In genomic region chr10:100838986-100839385, GRCh38 we compare ENCODE assay signal across 20 cellular contexts.
DNase-seq lines count a peak whose midpoint lies in the region; ATAC-seq, FAIRE-seq and TF ChIP-seq lines count a peak whose summit lies in the region.
"Had no signal": no experiment of that assay in that cellular context is flagged by ENCODE, and none has a peak within 500 bp of the region (broad histone marks: within the 10 kb centered on the region; RNA-seq: fewer than 3 reads in every experiment).

No MANE protein-coding gene starts in this region.

- ATAC-seq in activated CD8-positive, alpha-beta memory T cell treated with anti-CD3 and anti-CD28 coated beads, Interleukin-2, amount 10 ng/mL, durations not matched to agents 7 days and 5 days, result peak; percentile 65
- no peak for ATAC-seq in K562
- no peak for ATAC-seq in GM21737 (IDR thresholded peaks at IDR 0.05; ENCODE audit: unreplicated experiment)
- ATAC-seq in GM19397 (IDR thresholded peaks at IDR 0.05; ENCODE audit: unreplicated experiment), result no peak
- ATAC-seq: HCT116, Right ventricle myocardium inferior had no signal

- no peak for TF ChIP-seq CTCF in HEK293 (tag by site-specific recombination; IDR thresholded peaks at IDR 0.05)
- TF ChIP-seq CTCF in NB4 (IDR thresholded peaks at IDR 0.05; ENCODE audit: low read depth, low read length), result no peak
- no peak for TF ChIP-seq CTCF in K562 (IDR thresholded peaks at IDR 0.05 in 2 of 3, conservative IDR thresholded peaks at IDR 0.05 in 1 of 3; ENCODE audit: insufficient read depth in 2 of 3, low read depth in 1 of 3, low read length in 3 of 3)
- no peak for TF ChIP-seq CTCF in testis (IDR thresholded peaks at IDR 0.05)

- no peak for DNase-seq in activated CD8-positive, alpha-beta memory T cell treated with anti-CD3 and anti-CD28 coated beads, Interleukin-2, amount 10 ng/mL, durations not matched to agents 7 days and 5 days
- DNase-seq in activated CD8-positive, alpha-beta memory T cell treated with anti-CD3 and anti-CD28 coated beads, Interleukin-2, amount 50 U/mL, for 48 hours, result no peak
- DNase-seq in NB4 (ENCODE audit: low read depth) (peak; percentile 46), K562 (ENCODE audit: extremely low read depth in 1 of 4, low spot score in 3 of 4) (no peak), testis (no peak)
- DNase-seq: CD4-positive, CD25-positive, alpha-beta regulatory T cell; DMS79; MG63; NCI-H1417 treated with DMSO at 0.1 percent for 48 hours; NCI-H2081 treated with DMSO at 0.1 percent for 48 hours; NCI-H2227 treated with DMSO at 0.1 percent for 48 hours; NCI-H526 had no signal

- no peaks in the 10 kb centered on the region for H4K20me1 ChIP-seq in K562 (replicated peaks; ENCODE audit: control insufficient read depth, insufficient read depth, low read length)

- H3K4me1 ChIP-seq in HEK293 (ENCODE audit: control insufficient read depth, insufficient read depth, low read length), result no peaks in the 10 kb centered on the region
- H3K4me1 ChIP-seq in K562 (replicated peaks in 1 of 2; ENCODE audit: control insufficient read depth in 2 of 2, insufficient read depth in 2 of 2, low read length in 2 of 2), result no peaks in the 10 kb centered on the region
- no peaks in the 10 kb centered on the region for H3K4me1 ChIP-seq in testis

- CTCF ChIA-PET in activated CD8-positive, alpha-beta memory T cell treated with anti-CD3 and anti-CD28 coated beads, Interleukin-2, amount 10 ng/mL, durations not matched to agents 7 days and 5 days (lab: Charles Lee), result interaction anchor here (0.6 kb wide), 1 partner anchor 471 kb away, joined by 5 read pairs; no protein-coding TSS in a partner anchor
- CTCF ChIA-PET in HEK293 (lab: Yijun Ruan, JAX) (interaction anchor here (0.6 to 1.3 kb wide), 3 partner anchors 16 to 42 kb away, joined by 3 read pairs; no protein-coding TSS in a partner anchor), K562 (lab: Yijun Ruan, JAX; ENCODE audit: low intra/inter-chr PET ratio) (no interaction called here)

- POLR2A ChIA-PET in HEK293 (lab: Yijun Ruan, JAX) (no interaction called here), K562 (lab: Yijun Ruan, JAX) (interaction anchor here (0.7 to 0.8 kb wide), 2 partner anchors 20 to 778 kb away, joined by 3 read pairs; no protein-coding TSS in a partner anchor)

- no peak for TF ChIP-seq EP300 in K562 (IDR thresholded peaks at IDR 0.05; ENCODE audit: low read length)

- no peaks in the 10 kb centered on the region for H3K9me3 ChIP-seq in HEK293 (ENCODE audit: control insufficient read depth, insufficient read depth, low read depth, low read length)
- H3K9me3 ChIP-seq in K562 (replicated peaks; ENCODE audit: control insufficient read depth, insufficient read depth, low read depth, low read length), result no peaks in the 10 kb centered on the region
- no peaks in the 10 kb centered on the region for H3K9me3 ChIP-seq in testis
- H3K9me3 ChIP-seq: MG63 had no signal

- no peak for TF ChIP-seq RAD21 in K562 (CRISPR knock-in tag; conservative IDR thresholded peaks at IDR 0.05 in 1 of 2, IDR thresholded peaks at IDR 0.05 in 1 of 2)

- TF ChIP-seq POLR2A in NB4 (IDR thresholded peaks at IDR 0.05; ENCODE audit: extremely low read depth, insufficient read length) (no peak), K562 (conservative IDR thresholded peaks at IDR 0.05) (no peak), testis (IDR thresholded peaks at IDR 0.05) (no peak)

- 3% methylated on average over 3 of the region's 3 CpGs for WGBS in K562 (ENCODE audit: insufficient coverage, low coverage, missing lambda C conversion rate)
- WGBS in testis, 2 donors, result 76 to 77% methylated on average over 3 of the region's 3 CpGs

- H3K4me3 ChIP-seq in HEK293 (ENCODE audit: low read depth, low read length) (no peak overlapping the region), NB4 (ENCODE audit: low read depth, low read length) (no peak overlapping the region), K562 (no peak overlapping the region), testis (no peak overlapping the region)
- H3K4me3 ChIP-seq: MG63, SK-N-MC had no signal

- no peak overlapping the region for H3K9ac ChIP-seq in K562 (ENCODE audit: insufficient read depth in 1 of 2, low read depth in 2 of 2, low read length in 2 of 2)
- H3K9ac ChIP-seq: KMS-11 had no signal

- no peak overlapping the region for H3K4me3 Mint-ChIP-seq in activated CD8-positive, alpha-beta memory T cell treated with anti-CD3 and anti-CD28 coated beads, Interleukin-2, amount 10 ng/mL, durations not matched to agents 7 days and 5 days
- H3K4me3 Mint-ChIP-seq: CD4-positive, CD25-positive, alpha-beta regulatory T cell had no signal

- H3K27ac ChIP-seq in HEK293 (ENCODE audit: extremely low read depth, low read depth, low read length) (no peak overlapping the region), K562 (ENCODE audit: extremely low read depth, low read depth, low read length) (no peak overlapping the region), testis (no peak overlapping the region)
- H3K27ac ChIP-seq: KMS-11, SK-N-MC had no signal

- H3K36me3 ChIP-seq in HEK293 (ENCODE audit: control insufficient read depth in 2 of 2, insufficient read depth in 1 of 2, low read length in 2 of 2), result no peaks in the 10 kb centered on the region
- no peaks in the 10 kb centered on the region for H3K36me3 ChIP-seq in K562 (ENCODE audit: control insufficient read depth, insufficient read depth, low read length)
- no peaks in the 10 kb centered on the region for H3K36me3 ChIP-seq in testis (ENCODE audit: low read depth, missing control alignments)
- H3K36me3 ChIP-seq: MG63 had no signal

- no peaks in the 10 kb centered on the region for H3K79me2 ChIP-seq in K562 (ENCODE audit: control insufficient read depth, insufficient read depth, low read length)

- no peaks in the 10 kb centered on the region for H3K27me3 ChIP-seq in K562 (ENCODE audit: control insufficient read depth in 2 of 2, insufficient read depth in 2 of 2, low read length in 2 of 2)
- H3K27me3 ChIP-seq in testis, result no peaks in the 10 kb centered on the region

- in situ Hi-C loops in K562 (cut with MboI), result no loop called here

- H3K9me3 Mint-ChIP-seq in activated CD8-positive, alpha-beta memory T cell treated with anti-CD3 and anti-CD28 coated beads, Interleukin-2, amount 10 ng/mL, durations not matched to agents 7 days and 5 days (ENCODE audit: low read depth), result no peaks in the 10 kb centered on the region
- H3K9me3 Mint-ChIP-seq: CD4-positive, CD25-positive, alpha-beta regulatory T cell had no signal

- intact Hi-C loops in K562 (cut with micrococcal nuclease), result no loop called here
- intact Hi-C loops in testis (cut with DNase I; ENCODE audit: low total_unique reads), result no loop called here

- no peak overlapping the region for H3K4me2 ChIP-seq in K562 (ENCODE audit: insufficient read depth, low read length)
- H3K4me2 ChIP-seq: KMS-11 had no signal

- no peaks in the 10 kb centered on the region for H3K4me1 Mint-ChIP-seq in activated CD8-positive, alpha-beta memory T cell treated with anti-CD3 and anti-CD28 coated beads, Interleukin-2, amount 10 ng/mL, durations not matched to agents 7 days and 5 days
- H3K4me1 Mint-ChIP-seq: CD4-positive, CD25-positive, alpha-beta regulatory T cell had no signal

- H2AFZ ChIP-seq in K562 (ENCODE audit: low read depth, low read length), result no peak overlapping the region

- peaks cover 26% of the 10 kb centered on the region for H3K27me3 Mint-ChIP-seq in activated CD8-positive, alpha-beta memory T cell treated with anti-CD3 and anti-CD28 coated beads, Interleukin-2, amount 10 ng/mL, durations not matched to agents 7 days and 5 days

- FAIRE-seq in K562 (lab: Jason Lieb, UNC), result no peak
- FAIRE-seq: GM19239 had no signal

- BruUV-seq in K562 (replicated peaks; lab: Mats Ljungman, UMichigan), result no TSS peak

- no peaks in the 10 kb centered on the region for H3K9me1 ChIP-seq in K562 (ENCODE audit: control insufficient read depth, insufficient read depth, low read length)

- H3K36me3 Mint-ChIP-seq in activated CD8-positive, alpha-beta memory T cell treated with anti-CD3 and anti-CD28 coated beads, Interleukin-2, amount 10 ng/mL, durations not matched to agents 7 days and 5 days, result no peaks in the 10 kb centered on the region
- H3K36me3 Mint-ChIP-seq: CD4-positive, CD25-positive, alpha-beta regulatory T cell had no signal

- no peak overlapping the region for H3K27ac Mint-ChIP-seq in activated CD8-positive, alpha-beta memory T cell treated with anti-CD3 and anti-CD28 coated beads, Interleukin-2, amount 10 ng/mL, durations not matched to agents 7 days and 5 days
- H3K27ac Mint-ChIP-seq: CD4-positive, CD25-positive, alpha-beta regulatory T cell had no signal

TF ChIP-seq in HEK293, 187 proteins besides CTCF, POLR2A, EP300 and RAD21 (continues in another document):
- no peak for TF ChIP-seq ZNF544 (tag by site-specific recombination; IDR thresholded peaks at IDR 0.05)
- TF ChIP-seq ZNF121 (tag by site-specific recombination; IDR thresholded peaks at IDR 0.05), result no peak
- TF ChIP-seq SP7 (tag by site-specific recombination; IDR thresholded peaks at IDR 0.05), result peak; percentile 89
- no peak for TF ChIP-seq ELK4 (IDR thresholded peaks at IDR 0.05; ENCODE audit: borderline replicate concordance, low read depth, low read length)

TF ChIP-seq in K562, 482 proteins besides CTCF, POLR2A, EP300 and RAD21 (continues in another document):
- TF ChIP-seq ATF3 (IDR thresholded peaks at IDR 0.05) (peak; percentile 81), ATF3 (CRISPR knock-in tag; conservative IDR thresholded peaks at IDR 0.05) (no peak), NONO (IDR thresholded peaks at IDR 0.05; ENCODE audit: low read depth in 2 of 2, low read length in 1 of 2) (no peak), JUN (IDR thresholded peaks at IDR 0.05; ENCODE audit: borderline replicate concordance, low read depth, low read length) (no peak), JUN (CRISPR knock-in tag; IDR thresholded peaks at IDR 0.05; ENCODE audit: borderline replicate concordance) (no peak), CEBPB (tag; IDR thresholded peaks at IDR 0.05) (peak; percentile 55), SIN3B (IDR thresholded peaks at IDR 0.05; ENCODE audit: low read depth) (no peak), MCM3 (IDR thresholded peaks at IDR 0.05) (no peak), ZNF175 (CRISPR knock-in tag; IDR thresholded peaks at IDR 0.05; ENCODE audit: low read depth) (no peak), RAD51 (IDR thresholded peaks at IDR 0.05; ENCODE audit: borderline replicate concordance, low read depth) (peak; percentile 42; the same call in 1 of the 2 replicates), PYGO2 (tag; IDR thresholded peaks at IDR 0.05) (no peak), CBX8 (IDR thresholded peaks at IDR 0.05; ENCODE audit: borderline replicate concordance, extremely low read depth, low read depth, low read length, poor library complexity, severe bottlenecking) (no peak), BDP1 (IDR thresholded peaks at IDR 0.05; ENCODE audit: insufficient read depth, insufficient read length) (no peak)
